In the genomic region with DNA sequence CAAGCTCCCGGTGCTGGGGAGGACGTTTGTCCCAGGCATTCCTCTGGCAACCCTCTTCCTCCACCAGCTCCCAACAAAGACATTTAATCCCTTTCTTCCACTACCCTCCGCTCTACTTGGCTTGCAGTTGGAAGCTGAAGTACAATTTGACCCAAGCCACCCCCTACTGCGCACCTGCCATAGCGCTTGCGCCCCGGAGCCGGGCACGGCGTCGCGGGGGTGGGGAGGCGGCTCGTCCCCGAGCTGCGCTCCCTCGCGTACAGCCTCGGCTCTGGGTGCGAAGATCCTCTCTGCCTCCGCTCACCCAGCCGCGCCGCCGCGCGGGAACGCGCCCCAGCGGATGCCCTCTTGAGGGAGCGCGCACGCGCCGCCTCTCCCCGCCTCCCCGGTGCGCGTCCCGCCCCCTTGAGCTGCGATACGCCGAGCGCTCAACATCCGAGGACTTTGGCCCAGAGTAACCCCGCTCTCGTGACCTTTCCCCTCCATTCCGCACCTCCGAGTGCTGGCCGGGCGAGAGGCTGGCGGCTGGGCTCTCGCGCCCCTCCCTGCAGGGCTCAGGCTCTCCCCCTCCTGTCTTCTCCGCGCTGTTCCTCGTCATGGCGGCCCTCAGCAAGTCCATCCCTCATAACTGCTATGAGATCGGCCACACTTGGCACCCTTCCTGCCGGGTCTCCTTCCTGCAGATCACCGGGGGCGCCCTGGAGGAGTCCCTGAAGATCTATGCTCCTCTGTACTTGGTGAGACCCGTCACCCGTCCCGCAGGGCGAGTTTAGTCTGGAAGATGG, we compare ENCODE assay signal across 1 cellular context.
A peak's percentile ranks its signal among the peaks of the same experiment; 100 is the strongest.
TF ChIP-seq lines count a peak whose summit lies in the region.

Gene TMEM135, plus strand, starts transcription at position 485 of the 785 bp plus-strand sequence. Its CDS starts 112 bp downstream, at position 597.

TF ChIP-seq in GM12878, 131 proteins besides CTCF, POLR2A, EP300 and RAD21 (continued from another document and continues in another):
- no peak for TF ChIP-seq CEBPZ (IDR thresholded peaks at IDR 0.05; ENCODE audit: low read depth, low read length)
- TF ChIP-seq FOXK2 (IDR thresholded peaks at IDR 0.05), result no peak
- no peak for TF ChIP-seq FOS (IDR thresholded peaks at IDR 0.05; ENCODE audit: borderline replicate concordance, extremely low read depth, insufficient read length)
- no peak for TF ChIP-seq NR2C2 (IDR thresholded peaks at IDR 0.05; ENCODE audit: borderline replicate concordance, control insufficient read depth, insufficient read length, low read depth)
- no peak for TF ChIP-seq ZZZ3 (IDR thresholded peaks at IDR 0.05; ENCODE audit: control insufficient read depth, insufficient read length, low read depth)
- no peak for TF ChIP-seq IRF5 (IDR thresholded peaks at IDR 0.05; ENCODE audit: borderline replicate concordance)
- TF ChIP-seq ZNF217 (IDR thresholded peaks at IDR 0.05), result no peak
- no peak for TF ChIP-seq POU2F2 (IDR thresholded peaks at IDR 0.05; ENCODE audit: borderline replicate concordance, low read depth, low read length)
- peak; percentile 77 to 94 for TF ChIP-seq BHLHE40 (IDR thresholded peaks at IDR 0.05; ENCODE audit: borderline replicate concordance in 1 of 2, low read depth in 2 of 2, low read length in 1 of 2)
- no peak; the same call in none of the 2 replicates for TF ChIP-seq MXI1 (IDR thresholded peaks at IDR 0.05; ENCODE audit: low read depth, low read length)
- TF ChIP-seq E2F4 (IDR thresholded peaks at IDR 0.05; ENCODE audit: low read depth, low read length), result no peak
- no peak for TF ChIP-seq PBX3 (IDR thresholded peaks at IDR 0.05; ENCODE audit: insufficient replicate concordance, low read depth, low read length)
- no peak for TF ChIP-seq BCL11A (IDR thresholded peaks at IDR 0.05; ENCODE audit: low read depth, low read length)
- TF ChIP-seq PAX5 (IDR thresholded peaks at IDR 0.05; ENCODE audit: borderline replicate concordance, low read depth, low read length), result 0 out of 2 replicates have a peak, but pooled peaks have one; percentile 25
- TF ChIP-seq KDM1A (IDR thresholded peaks at IDR 0.05; ENCODE audit: borderline replicate concordance), result no peak
- 0 out of 2 replicates have a peak, but pooled peaks have one; percentile 12 for TF ChIP-seq RFX5 (IDR thresholded peaks at IDR 0.05; ENCODE audit: low read depth, low read length)
- TF ChIP-seq SUZ12 (IDR thresholded peaks at IDR 0.05; ENCODE audit: unreplicated experiment), result no peak
- TF ChIP-seq CHD2 (IDR thresholded peaks at IDR 0.05; ENCODE audit: borderline replicate concordance, low read depth, low read length), result peak; percentile 69; the same call in 1 of the 2 replicates
- TF ChIP-seq CREM (IDR thresholded peaks at IDR 0.05; ENCODE audit: low read depth), result 0 out of 2 replicates have a peak, but pooled peaks have one; percentile 49
- TF ChIP-seq NFYA (IDR thresholded peaks at IDR 0.05; ENCODE audit: borderline replicate concordance, low read depth, low read length), result no peak
- no peak for TF ChIP-seq ZNF24 (IDR thresholded peaks at IDR 0.05)
- peak; percentile 88 for TF ChIP-seq YY1 (IDR thresholded peaks at IDR 0.05; ENCODE audit: low read depth, low read length)
- peak; percentile 65; the same call in 1 of the 2 replicates for TF ChIP-seq LARP7 (IDR thresholded peaks at IDR 0.05)
- TF ChIP-seq, protein P1, sequence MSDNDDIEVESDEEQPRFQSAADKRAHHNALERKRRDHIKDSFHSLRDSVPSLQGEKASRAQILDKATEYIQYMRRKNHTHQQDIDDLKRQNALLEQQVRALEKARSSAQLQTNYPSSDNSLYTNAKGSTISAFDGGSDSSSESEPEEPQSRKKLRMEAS (IDR thresholded peaks at IDR 0.05; ENCODE audit: low read depth, low read length), result peak; percentile 72; the same call in 1 of the 2 replicates
- no peak for TF ChIP-seq STAT3 (IDR thresholded peaks at IDR 0.05; ENCODE audit: low read depth, low read length)
- TF ChIP-seq NFIC (IDR thresholded peaks at IDR 0.05; ENCODE audit: low read depth, low read length), result no peak
- no peak for TF ChIP-seq CEBPB (IDR thresholded peaks at IDR 0.05; ENCODE audit: borderline replicate concordance in 1 of 2, low read depth in 2 of 2, low read length in 2 of 2)
- no peak for TF ChIP-seq NFXL1 (IDR thresholded peaks at IDR 0.05; ENCODE audit: borderline replicate concordance)
- TF ChIP-seq ZNF207 (IDR thresholded peaks at IDR 0.05; ENCODE audit: borderline replicate concordance), result no peak
- TF ChIP-seq TBL1XR1 (IDR thresholded peaks at IDR 0.05; ENCODE audit: low read depth, low read length), result peak; percentile 48
- TF ChIP-seq GABPA (IDR thresholded peaks at IDR 0.05; ENCODE audit: low read depth), result no peak
- TF ChIP-seq, protein P2, sequence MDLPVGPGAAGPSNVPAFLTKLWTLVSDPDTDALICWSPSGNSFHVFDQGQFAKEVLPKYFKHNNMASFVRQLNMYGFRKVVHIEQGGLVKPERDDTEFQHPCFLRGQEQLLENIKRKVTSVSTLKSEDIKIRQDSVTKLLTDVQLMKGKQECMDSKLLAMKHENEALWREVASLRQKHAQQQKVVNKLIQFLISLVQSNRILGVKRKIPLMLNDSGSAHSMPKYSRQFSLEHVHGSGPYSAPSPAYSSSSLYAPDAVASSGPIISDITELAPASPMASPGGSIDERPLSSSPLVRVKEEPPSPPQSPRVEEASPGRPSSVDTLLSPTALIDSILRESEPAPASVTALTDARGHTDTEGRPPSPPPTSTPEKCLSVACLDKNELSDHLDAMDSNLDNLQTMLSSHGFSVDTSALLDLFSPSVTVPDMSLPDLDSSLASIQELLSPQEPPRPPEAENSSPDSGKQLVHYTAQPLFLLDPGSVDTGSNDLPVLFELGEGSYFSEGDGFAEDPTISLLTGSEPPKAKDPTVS (IDR thresholded peaks at IDR 0.05; ENCODE audit: low read depth, low read length), result no peak
- TF ChIP-seq SUPT20H (IDR thresholded peaks at IDR 0.05; ENCODE audit: borderline replicate concordance, control insufficient read depth, low read depth, low read length), result no peak
- TF ChIP-seq SPI1 (IDR thresholded peaks at IDR 0.05; ENCODE audit: borderline replicate concordance, insufficient read depth, low read depth, low read length), result no peak
- no peak for TF ChIP-seq CBFB (IDR thresholded peaks at IDR 0.05; ENCODE audit: low read depth)
- TF ChIP-seq, protein P3, sequence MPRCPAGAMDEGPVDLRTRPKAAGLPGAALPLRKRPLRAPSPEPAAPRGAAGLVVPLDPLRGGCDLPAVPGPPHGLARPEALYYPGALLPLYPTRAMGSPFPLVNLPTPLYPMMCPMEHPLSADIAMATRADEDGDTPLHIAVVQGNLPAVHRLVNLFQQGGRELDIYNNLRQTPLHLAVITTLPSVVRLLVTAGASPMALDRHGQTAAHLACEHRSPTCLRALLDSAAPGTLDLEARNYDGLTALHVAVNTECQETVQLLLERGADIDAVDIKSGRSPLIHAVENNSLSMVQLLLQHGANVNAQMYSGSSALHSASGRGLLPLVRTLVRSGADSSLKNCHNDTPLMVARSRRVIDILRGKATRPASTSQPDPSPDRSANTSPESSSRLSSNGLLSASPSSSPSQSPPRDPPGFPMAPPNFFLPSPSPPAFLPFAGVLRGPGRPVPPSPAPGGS (IDR thresholded peaks at IDR 0.05; ENCODE audit: borderline replicate concordance, insufficient read depth, low read depth, low read length, poor library complexity, severe bottlenecking), result no peak
- TF ChIP-seq NR2C1 (IDR thresholded peaks at IDR 0.05), result peak; percentile 89
- no peak for TF ChIP-seq CBX5 (IDR thresholded peaks at IDR 0.05; ENCODE audit: low read depth)
- peak; percentile 37; the same call in 1 of the 2 replicates for TF ChIP-seq TCF3 (IDR thresholded peaks at IDR 0.05; ENCODE audit: borderline replicate concordance, insufficient read depth, low read depth, low read length)
- no peak for TF ChIP-seq POLR2AphosphoS2 (IDR thresholded peaks at IDR 0.05; ENCODE audit: low read depth, low read length)
- no peak for TF ChIP-seq EED (IDR thresholded peaks at IDR 0.05; ENCODE audit: low read depth)
- TF ChIP-seq POLR2AphosphoS5 (IDR thresholded peaks at IDR 0.05; ENCODE audit: low read length), result peak; percentile 56; the same call in 1 of the 2 replicates
- TF ChIP-seq BACH1 (IDR thresholded peaks at IDR 0.05; ENCODE audit: borderline replicate concordance), result peak; percentile 69; the same call in 1 of the 2 replicates
- TF ChIP-seq, protein P4, sequence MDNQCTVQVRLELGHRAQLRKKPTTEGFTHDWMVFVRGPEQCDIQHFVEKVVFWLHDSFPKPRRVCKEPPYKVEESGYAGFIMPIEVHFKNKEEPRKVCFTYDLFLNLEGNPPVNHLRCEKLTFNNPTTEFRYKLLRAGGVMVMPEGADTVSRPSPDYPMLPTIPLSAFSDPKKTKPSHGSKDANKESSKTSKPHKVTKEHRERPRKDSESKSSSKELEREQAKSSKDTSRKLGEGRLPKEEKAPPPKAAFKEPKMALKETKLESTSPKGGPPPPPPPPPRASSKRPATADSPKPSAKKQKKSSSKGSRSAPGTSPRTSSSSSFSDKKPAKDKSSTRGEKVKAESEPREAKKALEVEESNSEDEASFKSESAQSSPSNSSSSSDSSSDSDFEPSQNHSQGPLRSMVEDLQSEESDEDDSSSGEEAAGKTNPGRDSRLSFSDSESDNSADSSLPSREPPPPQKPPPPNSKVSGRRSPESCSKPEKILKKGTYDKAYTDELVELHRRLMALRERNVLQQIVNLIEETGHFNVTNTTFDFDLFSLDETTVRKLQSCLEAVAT (IDR thresholded peaks at IDR 0.05), result no peak
- TF ChIP-seq E4F1 (IDR thresholded peaks at IDR 0.05; ENCODE audit: borderline replicate concordance, partially characterized antibody), result no peak
- TF ChIP-seq ZBED1 (IDR thresholded peaks at IDR 0.05; ENCODE audit: borderline replicate concordance), result no peak
- TF ChIP-seq STAT1 (conservative IDR thresholded peaks at IDR 0.05), result no peak
- no peak for TF ChIP-seq ATF7 (IDR thresholded peaks at IDR 0.05; ENCODE audit: low read depth)
- peak; percentile 81 for TF ChIP-seq HDGF (IDR thresholded peaks at IDR 0.05)
